6 cellular contexts compared by ENCODE assay signal in the genomic region with DNA sequence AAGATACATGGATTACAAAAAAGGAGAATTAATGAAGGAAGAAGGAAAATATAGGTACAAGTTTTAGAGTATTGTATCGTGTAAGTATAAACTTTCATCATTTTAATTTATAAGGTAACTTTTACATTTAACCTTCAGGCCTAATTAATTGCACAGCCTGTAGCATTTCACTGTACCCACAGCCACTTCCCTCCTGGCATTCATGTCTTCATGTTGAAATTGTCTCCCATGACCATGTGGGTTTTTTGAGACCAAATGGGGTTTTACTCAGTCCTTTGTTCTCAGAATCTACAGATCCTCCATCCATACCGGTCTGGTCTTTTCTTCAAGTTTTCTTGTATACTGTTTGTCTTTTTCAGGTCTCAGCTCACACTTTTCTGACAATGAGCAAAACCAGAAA.
"Had no signal": no experiment of that assay in that cellular context is flagged by ENCODE, and none has a peak within 500 bp of the region (broad histone marks: within the 10 kb centered on the region; RNA-seq: fewer than 3 reads in every experiment).

No MANE protein-coding gene starts in this region.

- H3K27ac ChIP-seq: GM23248, HL-60 had no signal

- ATAC-seq: HepG2 had no signal

- DNase-seq: H9, HFFc6, KBM-7 had no signal

- H3K4me3 ChIP-seq: GM23248 had no signal

- H2AFZ ChIP-seq: GM23248 had no signal

- H3K9ac ChIP-seq: GM23248 had no signal
